In the genomic region with DNA sequence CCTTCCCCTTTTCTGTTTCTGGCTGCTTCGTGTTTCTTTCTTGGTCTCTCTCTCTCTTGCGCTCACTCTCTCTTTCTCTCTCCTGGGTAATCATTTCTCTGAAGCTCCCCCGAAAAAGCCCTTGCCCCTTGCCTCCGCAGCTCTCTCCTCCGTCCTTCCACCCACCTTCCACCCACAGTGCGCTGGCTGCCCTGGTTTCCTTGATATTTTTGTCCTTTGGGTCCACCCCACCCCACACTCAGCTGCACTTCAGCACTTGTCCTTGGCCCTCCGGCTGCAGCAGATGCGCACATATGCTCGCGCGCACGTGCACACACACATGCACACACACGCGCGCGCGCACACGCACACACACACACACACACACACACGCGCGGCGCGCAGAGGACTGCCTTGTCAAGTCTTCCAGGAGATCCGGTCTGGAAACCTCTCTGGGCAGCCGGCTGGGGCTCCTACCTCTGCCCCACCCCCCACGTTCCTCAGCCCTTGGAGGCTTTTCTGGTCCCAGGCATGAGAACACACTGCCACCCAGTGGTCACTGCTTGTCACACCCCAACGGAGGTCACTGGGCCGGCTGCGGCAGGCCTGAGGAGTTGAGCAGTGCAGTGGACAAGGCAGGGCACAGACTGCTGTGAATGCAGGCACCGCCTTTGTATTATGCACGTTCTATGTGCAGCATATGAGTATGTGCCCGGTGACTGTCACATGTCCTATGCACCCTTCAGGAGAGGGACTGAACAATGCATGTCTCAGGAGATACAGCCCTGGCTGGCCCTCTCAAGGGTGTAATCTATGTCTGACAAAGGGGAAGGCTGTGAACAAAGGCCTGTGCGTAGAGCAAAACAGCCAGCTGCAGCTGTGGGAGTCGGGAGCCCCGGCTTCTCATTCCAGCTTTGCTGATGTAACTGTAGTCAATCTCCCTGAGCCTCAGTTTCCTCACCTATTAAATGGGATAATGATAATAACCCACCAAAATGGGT, we compare ENCODE assay signal across 8 cellular contexts. TPM values are rescaled to one million over a fixed set of nuclear protein-coding genes. Genes with fewer than 3 reads are reported as not detected.
DNase-seq lines count a peak whose midpoint lies in the region; ATAC-seq, FAIRE-seq and TF ChIP-seq lines count a peak whose summit lies in the region.

No MANE protein-coding gene starts in this region.

- no peak for TF ChIP-seq POLR2A in GM12891 (IDR thresholded peaks at IDR 0.05; ENCODE audit: low read depth, low read length)
- peak in 1 of 3 donors; percentile 21 for TF ChIP-seq POLR2A in body of pancreas (IDR thresholded peaks at IDR 0.05)

- peak; percentile 91 to 99 (median 99) for TF ChIP-seq CTCF in body of pancreas (IDR thresholded peaks at IDR 0.05)

- intact Hi-C loops in body of pancreas (cut with DNase I) (no loop called here), sciatic nerve (cut with DNase I) (no loop called here)

- H3K4me1 ChIP-seq in body of pancreas: peaks cover 8% of the 10 kb centered on the region

- ATAC-seq in HG02973 (IDR thresholded peaks at IDR 0.05; ENCODE audit: unreplicated experiment) (peak; percentile 70), body of pancreas (peak; percentile 98), sciatic nerve (peak; percentile 97), HG03571 (IDR thresholded peaks at IDR 0.05; ENCODE audit: unreplicated experiment) (no peak)

- no peaks in the 10 kb centered on the region for H3K36me3 ChIP-seq in body of pancreas (replicated peaks in 1 of 2; ENCODE audit: insufficient read depth in 1 of 2, low read depth in 2 of 2)

- no peak overlapping the region for H3K4me3 ChIP-seq in body of pancreas

- DNase-seq in GM12891 (ENCODE audit: insufficient read length, low spot score) (no peak), NCI-H2107 treated with DMSO at 0.1 percent for 48 hours (lab: John Stamatoyannopoulos, UW; ENCODE audit: unreplicated experiment) (peak; percentile 96), body of pancreas (peak; percentile 96 to 97 (median 97)), iPS DF 19.7 (ENCODE audit: low read depth, low spot score) (peak; percentile 86), sciatic nerve (ENCODE audit: low spot score) (peak; percentile 97)

- FAIRE-seq in GM12891 (lab: Jason Lieb, UNC) (peak; percentile 100), TTC549 (lab: Jason Lieb, UNC) (peak; percentile 83)

- peak overlapping the region in 2 of 4 donors; percentile 29 to 36 for H3K27ac ChIP-seq in body of pancreas

- no peaks in the 10 kb centered on the region for H3K9me3 ChIP-seq in body of pancreas

- 2 to 3% methylated on average over 25 to 35 of the region's 35 CpGs for whole genome bisulfite sequencing in body of pancreas, 2 donors

- no peaks in the 10 kb centered on the region for H3K27me3 ChIP-seq in body of pancreas

TF ChIP-seq in GM12891, 5 proteins besides CTCF, POLR2A, EP300 and RAD21:
- no peak for TF ChIP-seq SPI1 (IDR thresholded peaks at IDR 0.05; ENCODE audit: low read depth, low read length)
- no peak for TF ChIP-seq POU2F2 (IDR thresholded peaks at IDR 0.05; ENCODE audit: low read depth, low read length)
- TF ChIP-seq TAF1 (IDR thresholded peaks at IDR 0.05; ENCODE audit: low read depth, low read length): no peak
- TF ChIP-seq POLR2AphosphoS5 (IDR thresholded peaks at IDR 0.05; ENCODE audit: low read depth, low read length): no peak
- no peak for TF ChIP-seq PAX5 (IDR thresholded peaks at IDR 0.05; ENCODE audit: insufficient read depth, low read length, severe bottlenecking)

RNA-seq across cellular contexts. Expression of a gene that starts 6.5 kb away (rescaled TPM):
- 1.4 TPM for polyA plus RNA-seq in GM12891 (2012; ENCODE audit: low read depth, missing spikeins)
- total RNA-seq in body of pancreas (not detected), sciatic nerve (3.4 TPM)

RNA-seq across cellular contexts. Expression of a gene that starts 10.5 kb away (rescaled TPM):
- 15.3 TPM for polyA plus RNA-seq in GM12891 (2012; ENCODE audit: low read depth, missing spikeins)
- 1 to 10 TPM; 3.0 to 5.2 TPM for total RNA-seq in body of pancreas
- total RNA-seq in sciatic nerve: 20.6 TPM

RNA-seq across cellular contexts. Expression of a gene that starts 12.7 kb away (rescaled TPM):
- polyA plus RNA-seq in GM12891 (2012; ENCODE audit: low read depth, missing spikeins): 58.6 TPM
- total RNA-seq in body of pancreas: 100 to 1,000 TPM in 1 of 2 donors, 10 to 100 TPM in 1; 69.5 to 109 TPM
- total RNA-seq in sciatic nerve: 352 TPM

RNA-seq across cellular contexts. Expression of a gene that starts 25.9 kb away (rescaled TPM):
- polyA plus RNA-seq in GM12891 (2012; ENCODE audit: low read depth, missing spikeins): 112 TPM
- total RNA-seq in body of pancreas (10 to 100 TPM; 59.4 to 76.5 TPM), sciatic nerve (98.6 TPM)

RNA-seq across cellular contexts. Expression of a gene that starts 42.8 kb away (rescaled TPM):
- polyA plus RNA-seq in GM12891 (2012; ENCODE audit: low read depth, missing spikeins): 0.18 TPM
- under 1 TPM in 1 of 2 donors, not detected in 1; 0.78 TPM for total RNA-seq in body of pancreas
- total RNA-seq in sciatic nerve: 4.5 TPM
